In the genomic region with DNA sequence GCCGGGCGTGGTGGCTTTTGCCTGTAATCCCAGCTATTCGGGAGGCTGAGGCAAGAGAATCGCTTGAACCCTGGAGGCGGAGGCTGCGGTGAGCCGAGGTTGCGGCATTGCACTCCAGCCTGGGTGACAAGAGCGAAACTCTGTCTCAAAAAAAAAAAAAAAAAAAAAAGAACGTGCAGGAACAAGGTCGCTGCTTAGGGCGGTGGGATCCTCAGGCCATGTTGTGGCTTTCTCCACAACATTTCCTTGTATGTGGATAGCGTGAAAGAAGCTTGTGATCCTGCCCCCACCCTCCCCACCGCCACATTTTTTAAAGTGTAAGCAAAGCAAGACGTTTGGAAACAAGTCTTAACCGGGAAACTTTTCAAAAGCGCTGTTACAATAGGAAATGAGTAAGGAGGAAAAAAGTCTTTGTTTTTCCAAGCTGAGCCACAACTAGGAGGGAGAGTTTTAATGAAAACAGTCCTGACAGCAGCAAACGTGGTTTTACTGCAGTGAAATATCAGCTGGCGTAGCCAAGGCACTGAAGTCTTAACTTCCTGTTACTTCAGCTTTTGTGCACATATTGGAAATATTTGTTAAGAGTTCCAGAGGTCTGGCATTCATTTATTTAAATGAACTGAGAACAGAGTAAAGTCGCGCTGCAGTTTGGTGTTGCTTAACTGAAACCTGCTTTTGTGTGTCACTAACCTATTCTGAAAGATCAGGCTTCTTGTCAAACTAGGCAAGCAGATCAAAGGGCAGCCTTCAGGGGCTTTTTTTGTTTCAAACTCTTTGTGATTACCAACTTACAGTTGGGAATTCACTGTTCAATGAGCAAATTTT, we compare ENCODE assay signal across 8 cellular contexts. TPM values are rescaled to one million over a fixed set of nuclear protein-coding genes. Genes with fewer than 3 reads are reported as not detected.
DNase-seq lines count a peak whose midpoint lies in the region; ATAC-seq and TF ChIP-seq lines count a peak whose summit lies in the region.

No MANE protein-coding gene starts in this region.

- peak; percentile 25 for ATAC-seq in IMR-90 (ENCODE audit: low read depth)
- ATAC-seq in GM21423 (IDR thresholded peaks at IDR 0.05; ENCODE audit: unreplicated experiment): no peak

- POLR2A ChIA-PET in IMR-90 (lab: Charles Lee; ENCODE audit: unreplicated experiment): interaction anchor here (0.5 to 3.4 kb wide), 10 partner anchors 11 to 379 kb away, joined by 3 to 22 read pairs (median 6); no protein-coding TSS in a partner anchor

- peak overlapping the region; percentile 95 for H3K23ac ChIP-seq in IMR-90 (ENCODE audit: low read depth, low read length)

- peak overlapping the region; percentile 70 for H2AK9ac ChIP-seq in IMR-90 (replicated peaks; ENCODE audit: low read depth, low read length, poor library complexity)

- H4K8ac ChIP-seq in IMR-90 (ENCODE audit: low read depth in 2 of 2, low read length in 2 of 2): peak overlapping the region; percentile 85 to 97

- intact Hi-C loops in IMR-90 (cut with micrococcal nuclease): loop anchor here (1.0 to 10.0 kb wide), 11 partner anchors 131 to 544 kb away; partner anchors contain the start of gene MYL12B

- peaks cover 10% of the 10 kb centered on the region for H3K9me1 ChIP-seq in IMR-90 (ENCODE audit: insufficient read depth, low read length)

- peak overlapping the region; percentile 84; the same call in 1 of the 2 replicates for H3K18ac ChIP-seq in IMR-90 (ENCODE audit: low read depth, low read length)

- H3K27me3 ChIP-seq in IMR-90 (ENCODE audit: control insufficient read depth, insufficient read depth, low read length) (no peaks in the 10 kb centered on the region), muscle layer of duodenum (ENCODE audit: low read depth, low read length) (no peaks in the 10 kb centered on the region), WERI-Rb-1 (ENCODE audit: insufficient read depth, low read depth, severe bottlenecking) (no peaks in the 10 kb centered on the region)

- BruUV-seq in IMR-90 (replicated peaks; lab: Mats Ljungman, UMichigan): no TSS peak

- peak overlapping the region; percentile 99 for H3K27ac Mint-ChIP-seq in type B pancreatic cell

- H3K27ac ChIP-seq in IMR-90 (ENCODE audit: insufficient read depth, low read length): peak overlapping the region; percentile 95
- H3K27ac ChIP-seq in muscle layer of duodenum (ENCODE audit: low read length): peak overlapping the region; percentile 100
- no peak overlapping the region for H3K27ac ChIP-seq in WERI-Rb-1

- CTCF ChIA-PET in IMR-90 (lab: Yijun Ruan, JAX): interaction anchor here (0.6 to 3.7 kb wide), 13 partner anchors 11 to 212 kb away, joined by 3 to 33 read pairs (median 4); no protein-coding TSS in a partner anchor

- H3K4ac ChIP-seq in IMR-90 (ENCODE audit: low read depth, low read length): peak overlapping the region; percentile 95

- peak overlapping the region; percentile 93 for H3K4me2 ChIP-seq in IMR-90 (ENCODE audit: low read depth, low read length)

- no peak overlapping the region for H2BK15ac ChIP-seq in IMR-90 (ENCODE audit: low read depth, low read length)

- peaks cover 40% of the 10 kb centered on the region for H3K36me3 Mint-ChIP-seq in type B pancreatic cell

- no peak overlapping the region; the same call in 1 of the 2 replicates for H4K5ac ChIP-seq in IMR-90 (ENCODE audit: low read depth, low read length)

- dilution Hi-C loops in IMR-90 (cut with HindIII; ENCODE audit: low sequenced_read_pairs, unreplicated experiment): no loop called here

- H2AFZ ChIP-seq in IMR-90 (replicated peaks; ENCODE audit: low read length, poor library complexity): no peak overlapping the region

- H3K4me1 ChIP-seq in IMR-90 (ENCODE audit: control insufficient read depth, insufficient read depth, low read length) (peaks cover 12% of the 10 kb centered on the region), muscle layer of duodenum (ENCODE audit: control insufficient read depth in 1 of 2, insufficient read depth in 2 of 2, low read length in 2 of 2) (peaks cover 20% of the 10 kb centered on the region in 2 donors)

- H3K4me3 ChIP-seq in IMR-90 (ENCODE audit: insufficient read depth, low read depth, low read length): peak overlapping the region; percentile 85
- H3K4me3 ChIP-seq in epithelial cell of esophagus (ENCODE audit: low read length): peak overlapping the region; percentile 87
- H3K4me3 ChIP-seq in muscle layer of duodenum (ENCODE audit: low read depth in 1 of 2, low read length in 2 of 2): peak overlapping the region; percentile 84 to 96
- no peak overlapping the region for H3K4me3 ChIP-seq in WERI-Rb-1 (ENCODE audit: low read depth, low read length)

- DNase-seq in DMS53 (lab: John Stamatoyannopoulos, UW): peak; percentile 82
- peak; percentile 98 for DNase-seq in IMR-90
- peak; percentile 56 for DNase-seq in activated CD4-positive, alpha-beta T cell treated with anti-CD3 and anti-CD28 coated beads for 48 hours
- DNase-seq in epithelial cell of esophagus (ENCODE audit: low read depth): peak; percentile 97
- no peak for DNase-seq in type B pancreatic cell (ENCODE audit: extremely low spot score, unreplicated experiment)
- DNase-seq in WERI-Rb-1: no peak

- H2BK5ac ChIP-seq in IMR-90 (ENCODE audit: low read depth, low read length, poor library complexity, severe bottlenecking): peak overlapping the region; percentile 93

- H3K36me3 ChIP-seq in IMR-90 (ENCODE audit: control insufficient read depth, insufficient read depth, low read length): peaks cover 18% of the 10 kb centered on the region
- peaks cover 27 to 29% of the 10 kb centered on the region in 2 donors for H3K36me3 ChIP-seq in muscle layer of duodenum (ENCODE audit: control insufficient read depth in 1 of 2, insufficient read depth in 2 of 2, low read length in 2 of 2)
- peaks cover 28% of the 10 kb centered on the region for H3K36me3 ChIP-seq in WERI-Rb-1

- H3K14ac ChIP-seq in IMR-90 (replicated peaks; ENCODE audit: low read depth, low read length): peak overlapping the region; percentile 99

- peaks cover 39% of the 10 kb centered on the region for H4K20me1 ChIP-seq in IMR-90 (ENCODE audit: insufficient read depth, low read length)

- no peak overlapping the region for H2AK5ac ChIP-seq in IMR-90 (ENCODE audit: low read depth, low read length)

- no peaks in the 10 kb centered on the region for H3K9me3 ChIP-seq in IMR-90 (ENCODE audit: control insufficient read depth, insufficient read depth, low read length)
- H3K9me3 ChIP-seq in muscle layer of duodenum (ENCODE audit: control insufficient read depth in 1 of 2, low read length in 2 of 2): no peaks in the 10 kb centered on the region
- H3K9me3 ChIP-seq in WERI-Rb-1 (ENCODE audit: severe bottlenecking): no peaks in the 10 kb centered on the region

- H3K9me3 Mint-ChIP-seq in type B pancreatic cell: no peaks in the 10 kb centered on the region

- TF ChIP-seq RAD21 in IMR-90 (IDR thresholded peaks at IDR 0.05; ENCODE audit: low read length): no peak

- peak overlapping the region; percentile 94; the same call in 1 of the 2 replicates for H3K56ac ChIP-seq in IMR-90 (ENCODE audit: extremely low read depth, insufficient read depth, low read length)

- H2BK20ac ChIP-seq in IMR-90 (ENCODE audit: low read depth, low read length): no peak overlapping the region

- peaks cover 47% of the 10 kb centered on the region for H3K4me1 Mint-ChIP-seq in type B pancreatic cell (ENCODE audit: unreplicated experiment)

- H3K9ac ChIP-seq in IMR-90 (ENCODE audit: low read depth, low read length): peak overlapping the region; percentile 98

- in situ Hi-C loops in IMR-90 (cut with MboI; ENCODE audit: low sequenced_read_pairs): loop anchor here (5.0 kb wide), 3 partner anchors 144 to 214 kb away; no protein-coding TSS in a partner anchor

- H3K79me1 ChIP-seq in IMR-90 (ENCODE audit: low read depth in 1 of 2, low read length in 2 of 2): peaks cover 15 to 32% of the 10 kb centered on the region in 2 experiments

- TF ChIP-seq CTCF in IMR-90 (conservative IDR thresholded peaks at IDR 0.05; ENCODE audit: low read depth, low read length) (no peak), epithelial cell of esophagus (IDR thresholded peaks at IDR 0.05; ENCODE audit: insufficient read depth, low read depth, low read length, missing control alignments) (no peak), type B pancreatic cell (conservative IDR thresholded peaks at IDR 0.05) (no peak), WERI-Rb-1 (IDR thresholded peaks at IDR 0.05; ENCODE audit: low read depth, low read length) (no peak)

- peaks cover 10% of the 10 kb centered on the region for H3K27me3 Mint-ChIP-seq in type B pancreatic cell

- peak; percentile 80 for TF ChIP-seq POLR2A in IMR-90 (IDR thresholded peaks at IDR 0.05; ENCODE audit: low read depth, low read length)

- H4K91ac ChIP-seq in IMR-90 (ENCODE audit: insufficient read depth, low read depth, low read length): peak overlapping the region; percentile 93

- peak overlapping the region; percentile 98 for H3K4me3 Mint-ChIP-seq in type B pancreatic cell

- WGBS in IMR-90 (ENCODE audit: extremely low coverage in 2 of 2, insufficient read length in 1 of 2), 2 experiments: no CpG with 5 or more reads among the region's 21 CpGs

- H2BK120ac ChIP-seq in IMR-90 (ENCODE audit: low read depth, low read length): peak overlapping the region; percentile 89

TF ChIP-seq in IMR-90, 13 proteins besides CTCF, POLR2A, EP300 and RAD21 (continues in another document):
- TF ChIP-seq FOS (IDR thresholded peaks at IDR 0.05; ENCODE audit: low read depth, low read length) (peak; percentile 73; the same call in 1 of the 2 replicates), BHLHE40 (IDR thresholded peaks at IDR 0.05; ENCODE audit: low read depth, low read length) (peak; percentile 69), RFX5 (IDR thresholded peaks at IDR 0.05; ENCODE audit: low read depth, low read length) (no peak), USF2 (IDR thresholded peaks at IDR 0.05; ENCODE audit: low read depth, low read length) (no peak), RCOR1 (IDR thresholded peaks at IDR 0.05; ENCODE audit: insufficient replicate concordance, low read length) (peak; percentile 15), MXI1 (IDR thresholded peaks at IDR 0.05; ENCODE audit: borderline replicate concordance, low read depth, low read length) (peak; percentile 99)

RNA-seq across cellular contexts. Expression of gene TGIF1, which starts 3.8 kb away (rescaled TPM):
- total RNA-seq in IMR-90 (2012; rRNA removed): 100 and 118 TPM in 2 replicates
- polyA plus RNA-seq in IMR-90 (2012; rRNA removed): 43.7 and 62.1 TPM in 2 replicates
- 51.3 and 79.1 TPM in 2 replicates for polyA plus RNA-seq in IMR-90 (2012; cell fraction: cytosol; rRNA removed)
- polyA plus RNA-seq in IMR-90 (2012; cell fraction: nucleus; rRNA removed; ENCODE audit: low replicate concordance): 84.3 and 252 TPM in 2 replicates
- total RNA-seq in type B pancreatic cell (ENCODE audit: low replicate concordance): 80.7 and 111 TPM in 2 replicates

Comparison
In these comparisons a context has a peak if more than half of its experiments do, and no peak if none do; other contexts are left out.
1. DNase-seq: peak in DMS53 (single experiment), IMR-90 (single experiment), activated CD4-positive, alpha-beta T cell treated with anti-CD3 and anti-CD28 coated beads for 48 hours (single experiment) and epithelial cell of esophagus (single experiment); none in type B pancreatic cell (single experiment) and WERI-Rb-1 (single experiment).